1 cellular context compared by ENCODE assay signal in genomic region chr9:35646583-35647265, GRCh38.
TF ChIP-seq lines count a peak whose summit lies in the region.

No MANE protein-coding gene starts in this region.

TF ChIP-seq in HEK293, 187 proteins besides CTCF, POLR2A, EP300 and RAD21 (continued from another document and continues in another):
- TF ChIP-seq TSHZ1 (tag by site-specific recombination; IDR thresholded peaks at IDR 0.05; ENCODE audit: borderline replicate concordance) (no peak), ZNF660 (tag by site-specific recombination; IDR thresholded peaks at IDR 0.05) (no peak), RBAK (tag by site-specific recombination; IDR thresholded peaks at IDR 0.05) (no peak), KLF1 (tag by site-specific recombination; IDR thresholded peaks at IDR 0.05) (no peak), ZNF132 (tag by site-specific recombination; IDR thresholded peaks at IDR 0.05; ENCODE audit: borderline replicate concordance) (no peak), ZNF529 (tag by site-specific recombination; IDR thresholded peaks at IDR 0.05; ENCODE audit: insufficient replicate concordance) (no peak), OVOL3 (tag by site-specific recombination; IDR thresholded peaks at IDR 0.05) (no peak), PATZ1 (tag by site-specific recombination; IDR thresholded peaks at IDR 0.05) (peak; percentile 70), ZNF248 (tag by site-specific recombination; IDR thresholded peaks at IDR 0.05) (no peak), ZNF645 (tag by site-specific recombination; IDR thresholded peaks at IDR 0.05) (no peak), ZNF274 (IDR thresholded peaks at IDR 0.05; ENCODE audit: low read length) (no peak), ZNF274 (tag by site-specific recombination; IDR thresholded peaks at IDR 0.05; ENCODE audit: borderline replicate concordance) (no peak), ZNF239 (tag by site-specific recombination; IDR thresholded peaks at IDR 0.05) (no peak), ZNF514 (tag by site-specific recombination; IDR thresholded peaks at IDR 0.05) (no peak), ZNF174 (tag by site-specific recombination; IDR thresholded peaks at IDR 0.05) (no peak), TCF7L2 (IDR thresholded peaks at IDR 0.05; ENCODE audit: borderline replicate concordance, low read depth, low read length) (no peak), ZNF23 (tag by site-specific recombination; IDR thresholded peaks at IDR 0.05; ENCODE audit: borderline replicate concordance) (no peak), ZNF692 (tag by site-specific recombination; IDR thresholded peaks at IDR 0.05) (peak; percentile 75), ZFP69B (tag by site-specific recombination; IDR thresholded peaks at IDR 0.05) (peak; percentile 48; the same call in 1 of the 2 replicates), ZNF24 (tag by site-specific recombination; IDR thresholded peaks at IDR 0.05) (no peak), ZNF664 (tag by site-specific recombination; IDR thresholded peaks at IDR 0.05) (no peak), ZNF544 (tag by site-specific recombination; IDR thresholded peaks at IDR 0.05) (no peak), ZNF776 (tag by site-specific recombination; IDR thresholded peaks at IDR 0.05; ENCODE audit: borderline replicate concordance) (no peak), ZNF510 (tag by site-specific recombination; IDR thresholded peaks at IDR 0.05; ENCODE audit: insufficient replicate concordance) (no peak), BCL6B (tag by site-specific recombination; IDR thresholded peaks at IDR 0.05) (no peak), ZNF311 (tag by site-specific recombination; IDR thresholded peaks at IDR 0.05; ENCODE audit: borderline replicate concordance) (no peak), ZNF184 (tag by site-specific recombination; IDR thresholded peaks at IDR 0.05) (no peak), ZNF596 (tag by site-specific recombination; IDR thresholded peaks at IDR 0.05) (no peak), ZNF518A (tag by site-specific recombination; conservative IDR thresholded peaks at IDR 0.05; ENCODE audit: low read depth) (no peak), ZNF292 (tag by site-specific recombination; IDR thresholded peaks at IDR 0.05; ENCODE audit: borderline replicate concordance, low read depth) (no peak), ZNF521 (tag by site-specific recombination; IDR thresholded peaks at IDR 0.05) (no peak), PRDM6 (tag by site-specific recombination; IDR thresholded peaks at IDR 0.05) (no peak), ZNF366 (tag by site-specific recombination; conservative IDR thresholded peaks at IDR 0.05) (no peak), ZNF302 (tag by site-specific recombination; IDR thresholded peaks at IDR 0.05; ENCODE audit: low read depth) (no peak), ZNF121 (tag by site-specific recombination; IDR thresholded peaks at IDR 0.05) (no peak), IKZF3 (tag by site-specific recombination; IDR thresholded peaks at IDR 0.05) (no peak), ZNF18 (tag by site-specific recombination; IDR thresholded peaks at IDR 0.05) (no peak), BCL11B (tag by site-specific recombination; IDR thresholded peaks at IDR 0.05; ENCODE audit: low read depth) (no peak), ATF2 (tag by site-specific recombination; IDR thresholded peaks at IDR 0.05; ENCODE audit: low read depth) (no peak), ZNF837 (tag by site-specific recombination; IDR thresholded peaks at IDR 0.05) (no peak), KLF7 (tag by site-specific recombination; IDR thresholded peaks at IDR 0.05; ENCODE audit: borderline replicate concordance) (no peak), ZNF202 (tag by site-specific recombination; IDR thresholded peaks at IDR 0.05; ENCODE audit: borderline replicate concordance) (no peak)
